In genomic region chr1:27517907-27518718, GRCh38 we compare ENCODE assay signal across 12 cellular contexts. TPM values are rescaled to one million over a fixed set of nuclear protein-coding genes. Genes with fewer than 3 reads are reported as not detected.
DNase-seq lines count a peak whose midpoint lies in the region; ATAC-seq, FAIRE-seq and TF ChIP-seq lines count a peak whose summit lies in the region.
"Had no signal": no experiment of that assay in that cellular context is flagged by ENCODE, and none has a peak within 500 bp of the region (broad histone marks: within the 10 kb centered on the region; RNA-seq: fewer than 3 reads in every experiment).

No MANE protein-coding gene starts in this region.

- peak in 2 of 3 experiments; percentile 14 to 46 for DNase-seq in NCI-H1417 (lab: John Stamatoyannopoulos, UW)
- no peak for DNase-seq in NCI-H1417 treated with DMSO at 0.1 percent for 48 hours (lab: John Stamatoyannopoulos, UW)
- no peak for DNase-seq in RWPE2 (ENCODE audit: low spot score)
- no peak for DNase-seq in left ventricle myocardium inferior
- DNase-seq in spleen, result no peak
- no peak for DNase-seq in NCI-H2227 treated with DMSO at 0.1 percent for 48 hours (lab: John Stamatoyannopoulos, UW)
- no peak for DNase-seq in GM19239 (ENCODE audit: insufficient read length, low spot score)
- DNase-seq in NOMO-1 (lab: John Stamatoyannopoulos, UW; ENCODE audit: unreplicated experiment in 2 of 2), result no peak
- DNase-seq: activated CD4-positive, alpha-beta T cell treated with anti-CD3 and anti-CD28 coated beads for 1 hour; KG1 had no signal

- 75 to 84% (median 80%) methylated on average over 21 of the region's 21 CpGs for WGBS in spleen, 5 donors

- no peak for FAIRE-seq in GM19239 (lab: Jason Lieb, UNC)
- FAIRE-seq: A204.1 had no signal

- no peak for TF ChIP-seq POLR2A in spleen (IDR thresholded peaks at IDR 0.05)

- peak; percentile 19; the same call in 2 of the 3 replicates for ATAC-seq in RWPE2 (ENCODE audit: low read depth)

- no peak overlapping the region for H3K4me3 ChIP-seq in RWPE2 (ENCODE audit: severe bottlenecking)
- no peak overlapping the region for H3K4me3 ChIP-seq in left ventricle myocardium inferior
- no peak overlapping the region for H3K4me3 ChIP-seq in spleen
- H3K4me3 ChIP-seq: adrenal gland had no signal

- H3K9me3 ChIP-seq in RWPE2 (ENCODE audit: severe bottlenecking), result no peaks in the 10 kb centered on the region
- H3K9me3 ChIP-seq in left ventricle myocardium inferior (replicated peaks), result no peaks in the 10 kb centered on the region
- H3K9me3 ChIP-seq in spleen, result no peaks in the 10 kb centered on the region
- H3K9me3 ChIP-seq: adrenal gland had no signal

- no peaks in the 10 kb centered on the region for H3K27me3 ChIP-seq in RWPE2 (ENCODE audit: insufficient read depth, poor library complexity, severe bottlenecking)
- H3K27me3 ChIP-seq in left ventricle myocardium inferior (ENCODE audit: low read depth), result no peaks in the 10 kb centered on the region
- peaks cover 0 to 4% (median 0%) of the 10 kb centered on the region in 7 donors for H3K27me3 ChIP-seq in spleen (replicated peaks in 1 of 7)
- H3K27me3 ChIP-seq: adrenal gland had no signal

- intact Hi-C loops in left ventricle myocardium inferior (cut with micrococcal nuclease), result no loop called here
- intact Hi-C loops in spleen (cut with DNase I; ENCODE audit: low total_unique reads), result no loop called here

- no peak for TF ChIP-seq CTCF in RWPE2 (IDR thresholded peaks at IDR 0.05; ENCODE audit: poor library complexity, severe bottlenecking)
- no peak for TF ChIP-seq CTCF in left ventricle myocardium inferior (IDR thresholded peaks at IDR 0.05; ENCODE audit: borderline replicate concordance)
- no peak for TF ChIP-seq CTCF in spleen (IDR thresholded peaks at IDR 0.05 in 8 of 11, conservative IDR thresholded peaks at IDR 0.05 in 3 of 11)

- H3K27ac ChIP-seq in RWPE2 (ENCODE audit: poor library complexity, severe bottlenecking), result peak overlapping the region; percentile 51
- peak overlapping the region; percentile 72 for H3K27ac ChIP-seq in left ventricle myocardium inferior (replicated peaks)
- peak overlapping the region in 5 of 8 donors; percentile 51 to 68 (median 57) for H3K27ac ChIP-seq in spleen

- H3K4me1 ChIP-seq in RWPE2 (ENCODE audit: insufficient read depth, poor library complexity, severe bottlenecking) (peaks cover 29% of the 10 kb centered on the region), left ventricle myocardium inferior (peaks cover 94% of the 10 kb centered on the region), spleen (peaks cover 34 to 86% (median 63%) of the 10 kb centered on the region in 6 donors)

- H3K36me3 ChIP-seq in RWPE2 (ENCODE audit: low read depth), result no peaks in the 10 kb centered on the region
- H3K36me3 ChIP-seq in left ventricle myocardium inferior, result no peaks in the 10 kb centered on the region
- no peaks in the 10 kb centered on the region for H3K36me3 ChIP-seq in spleen
- H3K36me3 ChIP-seq: adrenal gland had no signal

RNA-seq across cellular contexts. Expression of gene WASF2, which starts 28.1 kb away (rescaled TPM):
- total RNA-seq in left ventricle myocardium inferior (51.2 TPM), spleen (100 to 1,000 TPM in 4 of 7 donors, 10 to 100 TPM in 3; 92.1 to 196 (median 129) TPM)
- 10 to 100 TPM; 17.2 to 36.8 (median 23.5) TPM for polyA plus RNA-seq in spleen

Comparison
In these comparisons a context has a peak if more than half of its experiments do, and no peak if none do; other contexts are left out.
1. DNase-seq: peak in NCI-H1417 (2 of 3); none in NCI-H1417 treated with DMSO at 0.1 percent for 48 hours (single experiment), RWPE2 (single experiment), left ventricle myocardium inferior (single experiment), spleen (single experiment), NCI-H2227 treated with DMSO at 0.1 percent for 48 hours (single experiment), GM19239 (single experiment) and NOMO-1 (0 of 2).
2. Peak in every context shown above with its lines, with median percentiles within 50 percentile points of each other: H3K27ac ChIP-seq.